Comparison of ENCODE assay signal across 1 cellular context in genomic region chr18:63848159-63848558, GRCh38.
TF ChIP-seq lines count a peak whose summit lies in the region.

No MANE protein-coding gene starts in this region.

TF ChIP-seq in HepG2, 621 proteins besides CTCF, POLR2A, EP300 and RAD21 (continued from another document):
- TF ChIP-seq TFAP4 (IDR thresholded peaks at IDR 0.05; ENCODE audit: borderline replicate concordance, low read depth), result no peak
- no peak for TF ChIP-seq ZNF570 (CRISPR knock-in tag; IDR thresholded peaks at IDR 0.05; ENCODE audit: borderline replicate concordance)
